In the genomic region with DNA sequence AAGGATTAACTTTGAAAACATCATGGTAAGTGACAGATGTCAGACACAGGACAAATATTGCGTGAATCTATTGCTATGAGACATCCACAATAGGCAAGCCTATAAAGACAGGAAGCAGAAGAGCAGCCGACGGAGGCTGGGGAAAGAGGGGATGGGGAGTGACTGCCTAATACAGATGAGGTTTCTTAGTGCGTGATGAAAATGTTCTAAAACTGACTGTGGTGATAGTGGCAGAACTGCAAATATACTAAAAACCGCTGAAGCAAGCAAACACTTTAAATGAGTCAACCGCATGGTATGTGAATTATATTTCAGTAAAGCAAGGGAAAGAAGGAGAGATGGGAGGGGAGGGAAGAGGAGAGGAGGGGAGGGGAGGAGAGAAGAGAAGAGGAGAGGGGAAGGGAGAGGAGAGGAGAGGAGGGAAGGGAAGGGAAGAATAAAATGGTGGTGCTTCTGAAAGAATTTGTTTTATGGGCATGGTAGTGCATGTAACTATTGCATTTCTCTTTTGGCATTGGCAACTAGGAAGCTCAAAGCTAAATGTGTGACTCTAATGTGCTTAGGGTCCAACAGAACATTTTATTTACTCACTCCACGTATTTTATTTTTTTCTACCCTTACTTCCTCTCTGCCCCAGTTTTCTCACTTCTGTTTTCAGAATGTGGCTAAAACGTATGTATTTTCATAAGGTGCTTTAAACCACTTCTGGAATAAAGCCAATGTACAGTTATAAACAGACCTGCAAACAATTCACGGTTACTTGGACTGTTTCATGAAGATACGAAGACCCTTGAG, we compare ENCODE assay signal across 9 cellular contexts. TPM values are rescaled to one million over a fixed set of nuclear protein-coding genes. Genes with fewer than 3 reads are reported as not detected.
DNase-seq lines count a peak whose midpoint lies in the region; ATAC-seq and FAIRE-seq lines count a peak whose summit lies in the region.
"Had no signal": no experiment of that assay in that cellular context is flagged by ENCODE, and none has a peak within 500 bp of the region (broad histone marks: within the 10 kb centered on the region; RNA-seq: fewer than 3 reads in every experiment).

No MANE protein-coding gene starts in this region.

- no peaks in the 10 kb centered on the region for H3K27me3 Mint-ChIP-seq in activated naive CD8-positive, alpha-beta T cell treated with anti-CD3 and anti-CD28 coated beads for 36 hours
- H3K27me3 Mint-ChIP-seq in memory B cell, result no peaks in the 10 kb centered on the region

- in situ Hi-C loops in Caki2 (cut with HindIII; ENCODE audit: low pct_unique_long_range_greater_than_20kb, low sequenced_read_pairs), result no loop called here

- peaks cover 77% of the 10 kb centered on the region for H3K36me3 Mint-ChIP-seq in activated naive CD8-positive, alpha-beta T cell treated with anti-CD3 and anti-CD28 coated beads for 36 hours
- H3K36me3 Mint-ChIP-seq in memory B cell, result peaks cover 42% of the 10 kb centered on the region

- peak; percentile 47 for ATAC-seq in GM21367 (IDR thresholded peaks at IDR 0.05; ENCODE audit: unreplicated experiment)
- peak; percentile 76 for ATAC-seq in memory B cell (ENCODE audit: low read depth)

- DNase-seq in Caki2 (ENCODE audit: low read depth) (peak; percentile 89), HTR-8/SVneo (ENCODE audit: insufficient read length, low spot score) (peak; percentile 41), memory B cell (ENCODE audit: low spot score in 2 of 2) (no peak), ecto neural progenitor cell (ENCODE audit: low spot score) (no peak), NCI-H2171 treated with DMSO at 0.1 percent for 48 hours (lab: John Stamatoyannopoulos, UW) (no peak), head of caudate nucleus (no peak)
- peak; percentile 44 for DNase-seq in activated naive CD8-positive, alpha-beta T cell treated with anti-CD3 and anti-CD28 coated beads for 36 hours

- H3K4me1 Mint-ChIP-seq in activated naive CD8-positive, alpha-beta T cell treated with anti-CD3 and anti-CD28 coated beads for 36 hours, result peaks cover 78% of the 10 kb centered on the region
- peaks cover 58% of the 10 kb centered on the region for H3K4me1 Mint-ChIP-seq in memory B cell

- H3K4me3 Mint-ChIP-seq in activated naive CD8-positive, alpha-beta T cell treated with anti-CD3 and anti-CD28 coated beads for 36 hours, result peak overlapping the region; percentile 51
- H3K4me3 Mint-ChIP-seq in memory B cell, result peak overlapping the region; percentile 77
- H3K4me3 Mint-ChIP-seq: neural crest cell had no signal

- FAIRE-seq in HTR-8/SVneo (lab: Jason Lieb, UNC), result no peak

- intact Hi-C loops in head of caudate nucleus (cut with DNase I), result no loop called here

- peaks cover 3% of the 10 kb centered on the region for H3K9me3 Mint-ChIP-seq in activated naive CD8-positive, alpha-beta T cell treated with anti-CD3 and anti-CD28 coated beads for 36 hours
- H3K9me3 Mint-ChIP-seq in memory B cell, result peaks cover 1% of the 10 kb centered on the region

- peak overlapping the region; percentile 93 for H3K27ac Mint-ChIP-seq in activated naive CD8-positive, alpha-beta T cell treated with anti-CD3 and anti-CD28 coated beads for 36 hours
- H3K27ac Mint-ChIP-seq in memory B cell, result peak overlapping the region; percentile 91

RNA-seq across cellular contexts. Expression of a gene that starts 21.3 kb away (rescaled TPM):
- 3.4 and 6.3 TPM in 2 replicates for total RNA-seq in Caki2 (2014; rRNA removed; shearing (Covaris generic); ENCODE audit: low replicate concordance)
- 100 to 1,000 TPM; 129 to 130 TPM for total RNA-seq in activated naive CD8-positive, alpha-beta T cell treated with anti-CD3 and anti-CD28 coated beads for 36 hours

RNA-seq across cellular contexts. Expression of a gene that starts 36.9 kb away (rescaled TPM):
- not detected in 2 replicates for total RNA-seq in Caki2 (2014; rRNA removed; shearing (Covaris generic); ENCODE audit: low replicate concordance)
- not detected for total RNA-seq in activated naive CD8-positive, alpha-beta T cell treated with anti-CD3 and anti-CD28 coated beads for 36 hours
- total RNA-seq: neural crest cell had no signal

RNA-seq across cellular contexts. Expression of a gene that starts 43.6 kb away (rescaled TPM):
- total RNA-seq in Caki2 (2014; rRNA removed; shearing (Covaris generic); ENCODE audit: low replicate concordance), result not detected in 2 replicates
- not detected for total RNA-seq in activated naive CD8-positive, alpha-beta T cell treated with anti-CD3 and anti-CD28 coated beads for 36 hours
- total RNA-seq: neural crest cell had no signal

Comparison
In these comparisons a context has a peak if more than half of its experiments do, and no peak if none do; other contexts are left out.
1. DNase-seq: peak in Caki2 (single experiment), HTR-8/SVneo (single experiment) and activated naive CD8-positive, alpha-beta T cell treated with anti-CD3 and anti-CD28 coated beads for 36 hours (single experiment); none in memory B cell (0 of 2), ecto neural progenitor cell (single experiment), NCI-H2171 treated with DMSO at 0.1 percent for 48 hours (single experiment) and head of caudate nucleus (0 of 42).
2. RNA of a gene that starts 21.3 kb away (total RNA-seq): 129 to 130 TPM in activated naive CD8-positive, alpha-beta T cell treated with anti-CD3 and anti-CD28 coated beads for 36 hours; 3.4 to 6.3 TPM in Caki2; every median in the first group is over 10 times any median in the second.